Comparison of ENCODE assay signal across 13 cellular contexts in the genomic region with DNA sequence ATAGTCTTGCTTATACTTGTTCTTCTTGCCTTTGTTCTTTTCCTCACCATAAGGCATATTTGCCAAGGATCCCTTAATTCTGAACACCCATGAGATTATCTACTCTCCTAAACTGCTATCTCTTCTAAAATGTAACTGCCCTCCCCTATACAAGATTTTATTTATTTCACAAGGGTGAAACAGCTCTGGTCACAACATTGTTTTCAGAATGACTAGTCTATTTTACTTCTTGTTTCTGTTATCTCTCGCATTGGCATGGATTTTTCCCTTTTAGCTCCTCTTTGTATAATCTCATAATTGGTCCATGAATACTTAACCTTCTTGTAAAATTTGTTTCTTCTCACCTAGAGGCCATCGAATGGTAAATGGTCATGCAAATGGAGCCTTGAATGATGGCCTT.
"Had no signal": no experiment of that assay in that cellular context is flagged by ENCODE, and none has a peak within 500 bp of the region (broad histone marks: within the 10 kb centered on the region; RNA-seq: fewer than 3 reads in every experiment).

No MANE protein-coding gene starts in this region.

- H3K4me3 ChIP-seq: lung, right lobe of liver, smooth muscle cell, stomach, testis had no signal

- DNase-seq: activated CD4-positive, alpha-beta T cell treated with anti-CD3 and anti-CD28 coated beads for 1 hour; activated CD4-positive, alpha-beta T cell treated with anti-CD3 and anti-CD28 coated beads, Interleukin-2, amount 50 U/mL, for 4 hours; cerebellar nuclear complex; cortex of kidney; erythroblast; natural killer cell; right lobe of liver; stimulated activated CD4-positive, alpha-beta T cell treated with anti-CD3 and anti-CD28 coated beads, Interleukin-4, amount 100 ng/mL, for 1 hour; stomach; testis; WERI-Rb-1 had no signal

- ATAC-seq: natural killer cell, right lobe of liver had no signal
